Comparison of ENCODE assay signal across 26 cellular contexts in the genomic region with DNA sequence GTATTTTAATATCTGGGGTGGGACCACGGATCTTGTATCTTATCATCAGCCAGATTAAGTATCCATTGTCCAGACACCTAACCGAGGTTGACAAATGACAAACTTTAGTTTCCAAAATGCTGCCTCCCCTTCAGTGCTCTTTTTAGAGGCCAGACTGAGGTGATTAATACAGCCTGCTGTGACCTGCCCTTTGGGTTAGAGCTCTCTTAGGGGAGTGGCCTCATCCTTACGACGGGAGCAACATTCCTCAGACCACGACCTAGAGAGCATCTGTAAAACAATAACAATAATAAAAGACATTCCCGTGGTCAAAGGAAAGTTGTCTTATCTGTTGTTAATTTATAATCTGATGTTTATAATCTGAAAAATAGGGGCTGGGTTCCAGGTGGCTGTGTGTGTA.
"Had no signal": no experiment of that assay in that cellular context is flagged by ENCODE, and none has a peak within 500 bp of the region (broad histone marks: within the 10 kb centered on the region; RNA-seq: fewer than 3 reads in every experiment).

No MANE protein-coding gene starts in this region.

- H3K27me3 Mint-ChIP-seq: activated CD4-positive, alpha-beta memory T cell treated with anti-CD3 and anti-CD28 coated beads for 36 hours; activated T-helper 17 cell treated with anti-CD3 and anti-CD28 coated beads, Interleukin-2, amount 50 U/mL, for 72 hours; memory B cell; naive B cell had no signal

- H3K9me3 Mint-ChIP-seq: activated CD4-positive, alpha-beta memory T cell treated with anti-CD3 and anti-CD28 coated beads for 36 hours; activated naive CD8-positive, alpha-beta T cell treated with anti-CD3 and anti-CD28 coated beads, Interleukin-2, amount 10 ng/mL, durations not matched to agents 7 days and 5 days; activated T-helper 17 cell treated with anti-CD3 and anti-CD28 coated beads, Interleukin-2, amount 50 U/mL, for 72 hours; endodermal cell; memory B cell; neural crest cell had no signal

- ATAC-seq: activated T-helper 17 cell treated with anti-CD3 and anti-CD28 coated beads, Interleukin-2, amount 50 U/mL, for 72 hours; body of pancreas; heart right ventricle; mucosa of descending colon; stimulated activated naive CD8-positive, alpha-beta T cell treated with anti-CD3 and anti-CD28 coated beads, Interleukin-15, Interleukin-2, amounts not matched to agents 100 U/mL and 50 U/mL, for 24 hours had no signal

- H3K4me1 ChIP-seq: body of pancreas, colonic mucosa had no signal

- H3K27me3 ChIP-seq: body of pancreas, colonic mucosa, heart right ventricle, tibial artery had no signal

- H3K4me3 Mint-ChIP-seq: activated CD4-positive, alpha-beta memory T cell treated with anti-CD3 and anti-CD28 coated beads for 36 hours; activated naive CD8-positive, alpha-beta T cell treated with anti-CD3 and anti-CD28 coated beads, Interleukin-2, amount 10 ng/mL, durations not matched to agents 7 days and 5 days; activated T-helper 17 cell treated with anti-CD3 and anti-CD28 coated beads, Interleukin-2, amount 50 U/mL, for 72 hours; endodermal cell; memory B cell; naive B cell; neural crest cell had no signal

- H3K4me3 ChIP-seq: body of pancreas, colonic mucosa, heart right ventricle, left ventricle myocardium inferior, mucosa of descending colon, tibial artery had no signal

- H3K27ac Mint-ChIP-seq: activated CD4-positive, alpha-beta memory T cell treated with anti-CD3 and anti-CD28 coated beads for 36 hours; activated naive CD8-positive, alpha-beta T cell treated with anti-CD3 and anti-CD28 coated beads, Interleukin-2, amount 10 ng/mL, durations not matched to agents 7 days and 5 days; activated T-helper 17 cell treated with anti-CD3 and anti-CD28 coated beads, Interleukin-2, amount 50 U/mL, for 72 hours; endodermal cell; memory B cell; progenitor cell of endocrine pancreas had no signal

- DNase-seq: activated CD4-positive, alpha-beta memory T cell treated with anti-CD3 and anti-CD28 coated beads for 36 hours; activated naive CD4-positive, alpha-beta T cell treated with Interleukin-2 at 50 U/mL for 16 hours; activated naive CD8-positive, alpha-beta T cell treated with anti-CD3 and anti-CD28 coated beads, Interleukin-2, amount 10 ng/mL, durations not matched to agents 7 days and 5 days; amygdala; body of pancreas; central memory CD4-positive, alpha-beta T cell; colonic mucosa; endodermal cell; erythroblast; heart right ventricle; kidney glomerular epithelial cell; left ventricle myocardium inferior; mucosa of descending colon; naive B cell; stimulated activated CD4-positive, alpha-beta T cell treated with anti-CD3 and anti-CD28 coated beads, Interleukin-12 subunit alpha, Interleukin-12 subunit beta, amount 100 ng/mL, for 4 hours; stimulated activated CD4-positive, alpha-beta T cell treated with anti-CD3 and anti-CD28 coated beads, Interleukin-1b, Interleukin-23, amount 100 ng/mL, for 48 hours; stimulated activated naive CD8-positive, alpha-beta T cell treated with anti-CD3 and anti-CD28 coated beads, Interleukin-15, Interleukin-2, amounts not matched to agents 100 U/mL and 50 U/mL, for 24 hours; substantia nigra; T-helper 2 cell; tibial artery; WERI-Rb-1 had no signal

- FAIRE-seq: urothelium cell line had no signal

- H3K27ac ChIP-seq: body of pancreas, colonic mucosa, heart right ventricle, left ventricle myocardium inferior, tibial artery, WERI-Rb-1 had no signal

- H3K9me3 ChIP-seq: body of pancreas, colonic mucosa, heart right ventricle, left ventricle myocardium inferior, mucosa of descending colon, tibial artery had no signal

- H3K36me3 Mint-ChIP-seq: activated CD4-positive, alpha-beta memory T cell treated with anti-CD3 and anti-CD28 coated beads for 36 hours; activated naive CD8-positive, alpha-beta T cell treated with anti-CD3 and anti-CD28 coated beads, Interleukin-2, amount 10 ng/mL, durations not matched to agents 7 days and 5 days; memory B cell had no signal

- H3K4me1 Mint-ChIP-seq: activated naive CD8-positive, alpha-beta T cell treated with anti-CD3 and anti-CD28 coated beads, Interleukin-2, amount 10 ng/mL, durations not matched to agents 7 days and 5 days; activated T-helper 17 cell treated with anti-CD3 and anti-CD28 coated beads, Interleukin-2, amount 50 U/mL, for 72 hours had no signal

- H3K36me3 ChIP-seq: colonic mucosa, heart right ventricle, left ventricle myocardium inferior, tibial artery, WERI-Rb-1 had no signal
